2 cellular contexts compared by ENCODE assay signal in the genomic region with DNA sequence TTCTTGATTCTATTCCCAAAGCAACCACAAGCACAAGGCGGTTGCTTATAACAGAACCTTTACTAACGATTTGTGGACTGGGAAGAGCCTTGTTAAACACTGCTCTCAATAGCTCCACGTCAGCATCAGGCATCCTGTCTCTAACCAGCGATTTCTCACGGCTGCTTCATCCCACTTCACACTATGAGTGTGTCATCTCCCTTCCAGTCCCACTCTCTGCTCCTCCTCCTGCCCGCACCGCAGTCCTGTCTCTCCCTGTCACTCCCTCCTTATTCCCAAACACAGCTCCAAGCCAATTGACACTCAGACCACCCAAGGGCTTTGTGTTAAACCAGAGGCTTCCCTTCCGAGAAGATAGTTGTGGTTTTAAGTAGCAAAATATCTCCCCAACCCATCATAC.
TF ChIP-seq lines count a peak whose summit lies in the region.

No MANE protein-coding gene starts in this region.

TF ChIP-seq in IMR-90, 13 proteins besides CTCF, POLR2A, EP300 and RAD21:
- TF ChIP-seq USF2 (IDR thresholded peaks at IDR 0.05; ENCODE audit: low read depth, low read length): no peak
- no peak for TF ChIP-seq SMC3 (IDR thresholded peaks at IDR 0.05; ENCODE audit: low read depth, low read length)
- TF ChIP-seq CEBPB (IDR thresholded peaks at IDR 0.05; ENCODE audit: low read depth, low read length): no peak
- TF ChIP-seq MXI1 (IDR thresholded peaks at IDR 0.05; ENCODE audit: borderline replicate concordance, low read depth, low read length): no peak
- TF ChIP-seq MAFK (IDR thresholded peaks at IDR 0.05; ENCODE audit: low read depth, low read length): no peak
- TF ChIP-seq RFX5 (IDR thresholded peaks at IDR 0.05; ENCODE audit: low read depth, low read length): no peak

TF ChIP-seq in HEK293T, 16 proteins besides CTCF, POLR2A, EP300 and RAD21:
- TF ChIP-seq LEF1 (IDR thresholded peaks at IDR 0.05; ENCODE audit: borderline replicate concordance) (no peak), ELF4 (IDR thresholded peaks at IDR 0.05) (no peak), ZNF384 (IDR thresholded peaks at IDR 0.05) (no peak), FOXA1 (IDR thresholded peaks at IDR 0.05) (no peak), NFRKB (IDR thresholded peaks at IDR 0.05) (no peak), ARNT (IDR thresholded peaks at IDR 0.05) (no peak), PKNOX1 (IDR thresholded peaks at IDR 0.05) (no peak), L3MBTL2 (conservative IDR thresholded peaks at IDR 0.05) (no peak), CTBP1 (IDR thresholded peaks at IDR 0.05; ENCODE audit: borderline replicate concordance) (no peak), SUZ12 (IDR thresholded peaks at IDR 0.05) (no peak), FOXM1 (IDR thresholded peaks at IDR 0.05; ENCODE audit: borderline replicate concordance) (no peak)
